ENCODE assay signal across 31 cellular contexts in genomic region chr9:116147821-116148220, GRCh38. TPM values are rescaled to one million over a fixed set of nuclear protein-coding genes. Genes with fewer than 3 reads are reported as not detected.
"Had no signal": no experiment of that assay in that cellular context is flagged by ENCODE, and none has a peak within 500 bp of the region (broad histone marks: within the 10 kb centered on the region; RNA-seq: fewer than 3 reads in every experiment).

No MANE protein-coding gene starts in this region.

- H3K4me1 ChIP-seq: body of pancreas, esophagus muscularis mucosa, gastroesophageal sphincter had no signal

- ATAC-seq: activated CD4-positive, alpha-beta T cell treated with anti-CD3 and anti-CD28 coated beads for 36 hours; activated CD8-positive, alpha-beta T cell treated with anti-CD3 and anti-CD28 coated beads for 36 hours; activated T-cell treated with anti-CD3 and anti-CD28 coated beads, Interleukin-2, amount 50 U/mL, for 4 hours; activated T-helper 17 cell treated with anti-CD3 and anti-CD28 coated beads, Interleukin-2, amount 50 U/mL, for 72 hours; body of pancreas; effector memory CD8-positive, alpha-beta T cell; gastroesophageal sphincter; heart right ventricle; T-helper 17 cell had no signal

- H3K4me3 ChIP-seq: body of pancreas, esophagus muscularis mucosa, gastroesophageal sphincter, heart right ventricle, hepatocyte had no signal

- H3K27ac Mint-ChIP-seq: activated CD4-positive, alpha-beta T cell treated with anti-CD3 and anti-CD28 coated beads for 36 hours; activated CD4-positive, alpha-beta T cell treated with anti-CD3 and anti-CD28 coated beads, Interleukin-2, amount 10 ng/mL, durations not matched to agents 7 days and 5 days; activated CD8-positive, alpha-beta T cell treated with anti-CD3 and anti-CD28 coated beads for 36 hours; activated naive CD8-positive, alpha-beta T cell; activated T-helper 17 cell treated with anti-CD3 and anti-CD28 coated beads, Interleukin-2, amount 50 U/mL, for 72 hours; effector memory CD8-positive, alpha-beta T cell; T-helper 17 cell; T-helper 2 cell treated with Interferon-gamma antibody and Interleukin-4, amounts not matched to agents 5 μg/mL and 100 μg/mL, for 36 hours had no signal

- H3K27me3 ChIP-seq: body of pancreas, hepatocyte had no signal

- DNase-seq: activated CD4-positive, alpha-beta T cell treated with anti-CD3 and anti-CD28 coated beads for 36 hours; activated CD4-positive, alpha-beta T cell treated with anti-CD3 and anti-CD28 coated beads, Interleukin-2, amount 10 ng/mL, durations not matched to agents 7 days and 5 days; activated CD4-positive, alpha-beta T cell treated with anti-CD3 and anti-CD28 coated beads, Interleukin-2, amount 50 U/mL, for 48 hours; activated CD4-positive, CD25-positive, alpha-beta regulatory T cell; activated CD4-positive, CD25-positive, alpha-beta regulatory T cell treated with anti-CD3 and anti-CD28 coated beads, Interleukin-2, amount 50 U/mL, for 72 hours; activated CD8-positive, alpha-beta memory T cell treated with anti-CD3 and anti-CD28 coated beads for 24 hours; activated CD8-positive, alpha-beta T cell treated with anti-CD3 and anti-CD28 coated beads for 36 hours; activated effector memory CD4-positive, alpha-beta T cell treated with Interleukin-2 at 50 U/mL for 16 hours; activated gamma-delta T cell treated with Interleukin-2 at 50 U/mL for 16 hours; activated naive CD4-positive, alpha-beta T cell treated with anti-CD3 and anti-CD28 coated beads, Interleukin-2, amount 50 U/mL, for 16 hours; activated naive CD4-positive, alpha-beta T cell treated with Interleukin-2 at 50 U/mL for 16 hours; activated T-cell treated with anti-CD3 and anti-CD28 coated beads, Interleukin-2, amount 50 U/mL, for 4 hours; amygdala; aorta; body of pancreas; caudate nucleus; cortex of kidney; dermis blood vessel endothelial cell; effector CD4-positive, alpha-beta T cell; effector memory CD8-positive, alpha-beta T cell; erythroblast; foreskin melanocyte; heart right ventricle; T-helper 17 cell; T1000 had no signal

- H3K27ac ChIP-seq: body of pancreas, esophagus muscularis mucosa, gastroesophageal sphincter, heart right ventricle, hepatocyte had no signal

- H3K9me3 ChIP-seq: body of pancreas, esophagus muscularis mucosa, gastroesophageal sphincter, heart right ventricle had no signal

- H3K4me2 ChIP-seq: hepatocyte had no signal

- H3K9me3 Mint-ChIP-seq: activated CD4-positive, alpha-beta T cell treated with anti-CD3 and anti-CD28 coated beads, Interleukin-2, amount 10 ng/mL, durations not matched to agents 7 days and 5 days; activated CD8-positive, alpha-beta T cell treated with anti-CD3 and anti-CD28 coated beads for 36 hours; activated T-cell treated with anti-CD3 and anti-CD28 coated beads, Interleukin-2, amount 50 U/mL, for 4 hours; T-helper 2 cell treated with Interferon-gamma antibody and Interleukin-4, amounts not matched to agents 5 μg/mL and 100 μg/mL, for 36 hours had no signal

- H3K36me3 ChIP-seq: esophagus muscularis mucosa, gastroesophageal sphincter, heart right ventricle had no signal

- H3K79me2 ChIP-seq: hepatocyte had no signal

- H3K36me3 Mint-ChIP-seq: activated naive CD8-positive, alpha-beta T cell had no signal

- H3K4me3 Mint-ChIP-seq: activated CD4-positive, alpha-beta T cell treated with anti-CD3 and anti-CD28 coated beads for 36 hours; activated CD4-positive, alpha-beta T cell treated with anti-CD3 and anti-CD28 coated beads, Interleukin-2, amount 10 ng/mL, durations not matched to agents 7 days and 5 days; activated CD8-positive, alpha-beta T cell treated with anti-CD3 and anti-CD28 coated beads for 36 hours; activated naive CD8-positive, alpha-beta T cell; activated T-cell treated with anti-CD3 and anti-CD28 coated beads, Interleukin-2, amount 50 U/mL, for 4 hours; activated T-helper 17 cell treated with anti-CD3 and anti-CD28 coated beads, Interleukin-2, amount 50 U/mL, for 72 hours; effector memory CD8-positive, alpha-beta T cell; T-helper 17 cell; T-helper 2 cell treated with Interferon-gamma antibody and Interleukin-4, amounts not matched to agents 5 μg/mL and 100 μg/mL, for 36 hours had no signal

- H3K4me1 Mint-ChIP-seq: activated CD4-positive, alpha-beta T cell treated with anti-CD3 and anti-CD28 coated beads for 36 hours; activated CD4-positive, alpha-beta T cell treated with anti-CD3 and anti-CD28 coated beads, Interleukin-2, amount 10 ng/mL, durations not matched to agents 7 days and 5 days; activated T-helper 17 cell treated with anti-CD3 and anti-CD28 coated beads, Interleukin-2, amount 50 U/mL, for 72 hours; T-helper 17 cell had no signal

- H2AFZ ChIP-seq: hepatocyte had no signal

RNA-seq across cellular contexts. Expression of gene PAPPA, which starts 5.8 kb away (rescaled TPM):
- total RNA-seq: activated CD4-positive, alpha-beta T cell treated with anti-CD3 and anti-CD28 coated beads for 36 hours; activated CD4-positive, alpha-beta T cell treated with anti-CD3 and anti-CD28 coated beads, Interleukin-2, amount 10 ng/mL, durations not matched to agents 7 days and 5 days; activated CD8-positive, alpha-beta T cell treated with anti-CD3 and anti-CD28 coated beads for 36 hours had no signal
